11 cellular contexts compared by ENCODE assay signal in genomic region chr9:129282308-129283211, GRCh38.
DNase-seq lines count a peak whose midpoint lies in the region; TF ChIP-seq lines count a peak whose summit lies in the region.
"Had no signal": no experiment of that assay in that cellular context is flagged by ENCODE, and none has a peak within 500 bp of the region (broad histone marks: within the 10 kb centered on the region; RNA-seq: fewer than 3 reads in every experiment).

No MANE protein-coding gene starts in this region.

- H3K27me3 Mint-ChIP-seq in nephron progenitor cell (ENCODE audit: low read depth, poor library complexity) = peaks cover 11% of the 10 kb centered on the region

- no peaks in the 10 kb centered on the region for H4K20me1 ChIP-seq in PC-9 (ENCODE audit: insufficient read depth)

- peaks cover 15% of the 10 kb centered on the region for H3F3A ChIP-seq in PC-9 (ENCODE audit: insufficient read depth, low read depth)

- H3K9me3 ChIP-seq in esophagus (ENCODE audit: control insufficient read depth in 2 of 2, insufficient read depth in 1 of 2, low read depth in 1 of 2, low read length in 1 of 2) = no peaks in the 10 kb centered on the region
- H3K9me3 ChIP-seq in PC-9 (ENCODE audit: insufficient read depth, low read depth) = no peaks in the 10 kb centered on the region

- H3K4me1 ChIP-seq in esophagus (ENCODE audit: control insufficient read depth in 2 of 2, insufficient read depth in 2 of 2, low read length in 1 of 2) (peaks cover 4 to 21% of the 10 kb centered on the region in 2 donors), PC-9 (replicated peaks; ENCODE audit: insufficient read depth) (peaks cover 20% of the 10 kb centered on the region)

- DNase-seq in AG20443 (ENCODE audit: low spot score) (peak; percentile 6), NB4 (ENCODE audit: low read depth) (peak; percentile 25), nephron progenitor cell (peak; percentile 35), NCI-H748 treated with DMSO at 0.1 percent for 48 hours (lab: John Stamatoyannopoulos, UW) (no peak), PC-9 (no peak), NCI-H1105 treated with DMSO at 0.1 percent for 48 hours (lab: John Stamatoyannopoulos, UW) (no peak), middle frontal gyrus (ENCODE audit: extremely low spot score, low spot score) (no peak)
- DNase-seq: C1 segment of cervical spinal cord, small intestine had no signal

- H3K9me2 ChIP-seq in PC-9 (ENCODE audit: insufficient read depth) = no peaks in the 10 kb centered on the region

- H3K79me2 ChIP-seq in PC-9 (ENCODE audit: low read depth) = no peaks in the 10 kb centered on the region

- H3K4me3 ChIP-seq in NB4 (ENCODE audit: low read depth, low read length) (no peak overlapping the region), esophagus (ENCODE audit: low read depth in 1 of 2, low read length in 2 of 2) (peak overlapping the region; percentile 50 to 56), PC-9 (no peak overlapping the region)

- POLR2A ChIA-PET in PC-9 (lab: Charles Lee; ENCODE audit: unreplicated experiment) = interaction anchor here (0.5 to 1.0 kb wide), 5 partner anchors 27 to 508 kb away, joined by 3 to 7 read pairs (median 5); partner anchors contain the start of gene IER5L

- no peak for TF ChIP-seq POLR2A in NB4 (IDR thresholded peaks at IDR 0.05; ENCODE audit: extremely low read depth, insufficient read length)

- WGBS in esophagus, 2 donors = 44 to 49% methylated on average over 29 of the region's 29 CpGs

- no peak for TF ChIP-seq CTCF in NB4 (IDR thresholded peaks at IDR 0.05; ENCODE audit: low read depth, low read length)
- no peak for TF ChIP-seq CTCF in nephron progenitor cell (IDR thresholded peaks at IDR 0.05)
- no peak for TF ChIP-seq CTCF in PC-9 (conservative IDR thresholded peaks at IDR 0.05)

- H3K27ac ChIP-seq in esophagus (ENCODE audit: low read depth in 2 of 2, low read length in 1 of 2) = peak overlapping the region; percentile 17 to 28
- no peak overlapping the region for H3K27ac ChIP-seq in PC-9

- no peaks in the 10 kb centered on the region for H3K36me3 Mint-ChIP-seq in nephron progenitor cell (ENCODE audit: low read depth)
- H3K36me3 Mint-ChIP-seq: activated naive CD4-positive, alpha-beta T cell treated with anti-CD3 and anti-CD28 coated beads, Interleukin-2, amount 50 U/mL, for 72 hours had no signal

- no TSS peak for BruUV-seq in PC-9 (replicated peaks; lab: Mats Ljungman, UMichigan)

- peaks cover 67% of the 10 kb centered on the region for H3K4me1 Mint-ChIP-seq in nephron progenitor cell

- no peak overlapping the region for H3K4me2 ChIP-seq in PC-9

- CTCF ChIA-PET in PC-9 (lab: Charles Lee) = no interaction called here

- H3K9me3 Mint-ChIP-seq in nephron progenitor cell = no peaks in the 10 kb centered on the region
- H3K9me3 Mint-ChIP-seq: activated naive CD4-positive, alpha-beta T cell treated with anti-CD3 and anti-CD28 coated beads, Interleukin-2, amount 50 U/mL, for 72 hours had no signal

- H2AFZ ChIP-seq in PC-9 = no peak overlapping the region

- no peaks in the 10 kb centered on the region for H3K27me3 ChIP-seq in esophagus (ENCODE audit: control insufficient read depth in 1 of 2, insufficient read depth in 2 of 2, low read length in 2 of 2)
- no peaks in the 10 kb centered on the region for H3K27me3 ChIP-seq in PC-9 (ENCODE audit: insufficient read depth, low read depth)

- H3K36me3 ChIP-seq in esophagus (ENCODE audit: control insufficient read depth in 2 of 2, insufficient read depth in 2 of 2, low read length in 1 of 2) (no peaks in the 10 kb centered on the region), PC-9 (ENCODE audit: low read depth) (no peaks in the 10 kb centered on the region)

- intact Hi-C loops in PC-9 (cut with micrococcal nuclease; ENCODE audit: unreplicated experiment) = no loop called here

- no peak overlapping the region for H3K27ac Mint-ChIP-seq in nephron progenitor cell
- H3K27ac Mint-ChIP-seq: activated naive CD4-positive, alpha-beta T cell treated with anti-CD3 and anti-CD28 coated beads, Interleukin-2, amount 50 U/mL, for 72 hours had no signal

- H3K4me3 Mint-ChIP-seq in nephron progenitor cell = no peak overlapping the region

Comparison
In these comparisons a context has a peak if more than half of its experiments do, and no peak if none do; other contexts are left out.
1. DNase-seq: peak in AG20443 (single experiment), NB4 (single experiment) and nephron progenitor cell (single experiment); none in NCI-H748 treated with DMSO at 0.1 percent for 48 hours (single experiment), PC-9 (0 of 2), NCI-H1105 treated with DMSO at 0.1 percent for 48 hours (single experiment) and middle frontal gyrus (single experiment).
2. H3K4me3 ChIP-seq: peak in esophagus (2 of 2); none in NB4 (single experiment) and PC-9 (single experiment).